Comparison of ENCODE assay signal across 27 cellular contexts in the genomic region with DNA sequence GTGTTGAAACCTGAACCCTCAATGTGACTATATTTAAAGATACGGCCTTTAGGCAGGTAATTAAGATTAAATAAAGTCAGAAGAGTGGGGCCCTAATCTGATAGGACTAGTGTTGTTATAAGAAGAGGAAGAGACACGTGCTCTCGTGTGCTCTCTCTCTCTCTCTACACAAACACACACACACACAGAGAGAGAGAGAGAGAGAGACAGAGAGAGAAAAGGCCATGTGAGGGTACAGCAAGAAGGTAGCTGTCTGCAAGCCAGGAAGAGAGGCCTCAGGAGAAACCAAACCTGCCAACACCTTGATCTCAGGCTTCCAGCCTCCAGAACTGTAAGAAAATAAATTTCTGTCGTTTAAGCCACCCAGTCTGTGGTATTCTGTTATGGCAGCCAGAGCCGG.
"Had no signal": no experiment of that assay in that cellular context is flagged by ENCODE, and none has a peak within 500 bp of the region (broad histone marks: within the 10 kb centered on the region; RNA-seq: fewer than 3 reads in every experiment).

No MANE protein-coding gene starts in this region.

- H3K27ac Mint-ChIP-seq: natural killer cell; nephron; progenitor cell of endocrine pancreas; stimulated activated effector memory CD8-positive, alpha-beta T cell treated with anti-CD3 and anti-CD28 coated beads, Interleukin-12 subunit alpha, Interleukin-12 subunit beta, amount 100 ng/mL, for 72 hours; stimulated activated naive B cell treated with anti-CD40 and anti-IgM and Interleukin-4, amounts not matched to agents 10 μg/mL and 1 μg/mL and 100 μg/mL, for 72 hours; stimulated activated naive CD8-positive, alpha-beta T cell treated with anti-CD3 and anti-CD28 coated beads, Interleukin-15, Interleukin-2, amounts not matched to agents 100 ng/mL and 50 ng/mL, for 24 hours had no signal

- H3K36me3 ChIP-seq: neutrophil, ovary, right lobe of liver, sigmoid colon, stomach, thoracic aorta, thyroid gland, tibial nerve, upper lobe of left lung, vagina had no signal

- H3K27ac ChIP-seq: neutrophil, ovary, parathyroid adenoma, psoas muscle, right lobe of liver, sigmoid colon, stomach, thoracic aorta, thyroid gland, tibial nerve, upper lobe of left lung, vagina had no signal

- H3K36me3 Mint-ChIP-seq: natural killer cell; stimulated activated effector memory CD8-positive, alpha-beta T cell treated with anti-CD3 and anti-CD28 coated beads, Interleukin-12 subunit alpha, Interleukin-12 subunit beta, amount 100 ng/mL, for 72 hours; stimulated activated naive B cell treated with anti-CD40 and anti-IgM and Interleukin-4, amounts not matched to agents 10 μg/mL and 1 μg/mL and 100 μg/mL, for 72 hours had no signal

- H3K4me1 ChIP-seq: parathyroid adenoma, psoas muscle, thyroid gland had no signal

- H2AFZ ChIP-seq: parathyroid adenoma had no signal

- DNase-seq: natural killer cell; nucleus accumbens; ovary; posterior cingulate gyrus; psoas muscle; right lobe of liver; sigmoid colon; small intestine; stimulated activated CD4-positive, alpha-beta T cell treated with anti-CD3 and anti-CD28 coated beads, Interleukin-15, amount 100 ng/mL, for 24 hours; stimulated activated CD4-positive, alpha-beta T cell treated with anti-CD3 and anti-CD28 coated beads, Interleukin-2, amount 100 ng/mL, for 24 hours; stimulated activated CD4-positive, alpha-beta T cell treated with anti-CD3 and anti-CD28 coated beads, Interleukin-2, amount 100 ng/mL, for 48 hours; stimulated activated CD4-positive, alpha-beta T cell treated with anti-CD3 and anti-CD28 coated beads, Interleukin-4, amount 100 ng/mL, for 24 hours; stimulated activated naive B cell treated with anti-CD40 and anti-IgM and Interleukin-4, amounts not matched to agents 10 μg/mL and 1 μg/mL and 100 μg/mL, for 72 hours; stimulated activated naive CD4-positive, alpha-beta T cell treated with Interleukin-2 at 50 U/mL for 16 hours; stomach; thyroid gland; upper lobe of left lung had no signal

- H3K27me3 ChIP-seq: neutrophil, ovary, right lobe of liver, sigmoid colon, thyroid gland, tibial nerve, upper lobe of left lung, vagina had no signal

- H3K79me2 ChIP-seq: parathyroid adenoma had no signal

- ATAC-seq: natural killer cell; psoas muscle; right cardiac atrium; right lobe of liver; stimulated activated effector memory CD8-positive, alpha-beta T cell treated with anti-CD3 and anti-CD28 coated beads, Interleukin-12 subunit alpha, Interleukin-12 subunit beta, amount 100 ng/mL, for 72 hours; stimulated activated naive B cell treated with anti-CD40 and anti-IgM and Interleukin-4, amounts not matched to agents 10 μg/mL and 1 μg/mL and 100 μg/mL, for 72 hours had no signal

- H3K9ac ChIP-seq: parathyroid adenoma had no signal

- H3K4me3 Mint-ChIP-seq: natural killer cell; nephron; stimulated activated effector memory CD8-positive, alpha-beta T cell treated with anti-CD3 and anti-CD28 coated beads, Interleukin-12 subunit alpha, Interleukin-12 subunit beta, amount 100 ng/mL, for 72 hours; stimulated activated naive B cell treated with anti-CD40 and anti-IgM and Interleukin-4, amounts not matched to agents 10 μg/mL and 1 μg/mL and 100 μg/mL, for 72 hours; stimulated activated naive CD8-positive, alpha-beta T cell treated with anti-CD3 and anti-CD28 coated beads, Interleukin-15, Interleukin-2, amounts not matched to agents 100 ng/mL and 50 ng/mL, for 24 hours had no signal

- H3K9me3 ChIP-seq: neutrophil, ovary, psoas muscle, right lobe of liver, sigmoid colon, stomach, thoracic aorta, thyroid gland, tibial nerve, upper lobe of left lung, vagina had no signal

- H3K9me3 Mint-ChIP-seq: natural killer cell; nephron; stimulated activated effector memory CD8-positive, alpha-beta T cell treated with anti-CD3 and anti-CD28 coated beads, Interleukin-12 subunit alpha, Interleukin-12 subunit beta, amount 100 ng/mL, for 72 hours; stimulated activated naive B cell treated with anti-CD40 and anti-IgM and Interleukin-4, amounts not matched to agents 10 μg/mL and 1 μg/mL and 100 μg/mL, for 72 hours; stimulated activated naive CD8-positive, alpha-beta T cell treated with anti-CD3 and anti-CD28 coated beads, Interleukin-15, Interleukin-2, amounts not matched to agents 100 ng/mL and 50 ng/mL, for 24 hours had no signal

- H3K4me3 ChIP-seq: ovary, psoas muscle, right lobe of liver, sigmoid colon, stomach, thoracic aorta, thyroid gland, tibial nerve, upper lobe of left lung, vagina had no signal
